In the genomic region with DNA sequence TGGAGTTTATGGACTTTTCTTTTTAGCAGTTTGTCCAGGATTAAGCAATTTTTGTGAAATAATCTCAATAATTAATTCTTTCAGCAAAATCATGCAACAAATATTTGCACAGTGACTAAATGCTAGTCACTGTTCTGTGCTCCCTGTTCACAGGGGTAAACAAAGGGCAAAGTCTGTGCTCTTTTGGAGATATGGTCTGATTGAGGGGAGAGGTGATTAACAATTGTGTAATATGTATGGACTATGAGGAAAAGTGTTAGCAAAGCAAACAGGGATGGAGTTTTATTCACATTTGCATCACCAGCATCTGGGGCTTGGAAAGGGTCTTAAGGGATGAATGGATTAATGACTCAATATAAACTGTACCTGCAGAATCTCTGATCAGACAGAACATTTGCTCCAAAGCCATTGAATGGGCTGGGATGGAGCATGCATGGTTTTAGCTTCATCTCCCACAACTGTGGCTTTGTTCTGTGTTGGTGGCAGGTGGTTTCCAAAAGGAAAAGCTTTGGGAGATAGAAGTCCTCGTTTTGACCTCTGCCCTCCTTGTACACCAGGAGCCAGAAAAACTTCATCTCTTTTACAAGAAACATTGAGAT, we compare ENCODE assay signal across 1 cellular context.
A peak's percentile ranks its signal among the peaks of the same experiment; 100 is the strongest.
TF ChIP-seq lines count a peak whose summit lies in the region.

No MANE protein-coding gene starts in this region.

TF ChIP-seq in HepG2, 621 proteins besides CTCF, POLR2A, EP300 and RAD21 (continued from another document):
- TF ChIP-seq ATF1 (CRISPR knock-in tag; IDR thresholded peaks at IDR 0.05): peak; percentile 34; the same call in 1 of the 2 replicates
- no peak for TF ChIP-seq SRSF9 (IDR thresholded peaks at IDR 0.05; ENCODE audit: borderline replicate concordance, insufficient read depth, low read depth, low read length, poor library complexity, severe bottlenecking)
- peak; percentile 98 for TF ChIP-seq FOXP1 (IDR thresholded peaks at IDR 0.05)
- TF ChIP-seq FOXP1 (CRISPR knock-in tag; IDR thresholded peaks at IDR 0.05): peak; percentile 99
- no peak for TF ChIP-seq ZNF75D (CRISPR knock-in tag; IDR thresholded peaks at IDR 0.05; ENCODE audit: borderline replicate concordance)
- peak; percentile 70 for TF ChIP-seq ARNTL (CRISPR knock-in tag; IDR thresholded peaks at IDR 0.05)
- TF ChIP-seq SIX1 (CRISPR knock-in tag; IDR thresholded peaks at IDR 0.05; ENCODE audit: borderline replicate concordance): 0 out of 2 replicates have a peak, but pooled peaks have one; percentile 51
- TF ChIP-seq, protein P1, sequence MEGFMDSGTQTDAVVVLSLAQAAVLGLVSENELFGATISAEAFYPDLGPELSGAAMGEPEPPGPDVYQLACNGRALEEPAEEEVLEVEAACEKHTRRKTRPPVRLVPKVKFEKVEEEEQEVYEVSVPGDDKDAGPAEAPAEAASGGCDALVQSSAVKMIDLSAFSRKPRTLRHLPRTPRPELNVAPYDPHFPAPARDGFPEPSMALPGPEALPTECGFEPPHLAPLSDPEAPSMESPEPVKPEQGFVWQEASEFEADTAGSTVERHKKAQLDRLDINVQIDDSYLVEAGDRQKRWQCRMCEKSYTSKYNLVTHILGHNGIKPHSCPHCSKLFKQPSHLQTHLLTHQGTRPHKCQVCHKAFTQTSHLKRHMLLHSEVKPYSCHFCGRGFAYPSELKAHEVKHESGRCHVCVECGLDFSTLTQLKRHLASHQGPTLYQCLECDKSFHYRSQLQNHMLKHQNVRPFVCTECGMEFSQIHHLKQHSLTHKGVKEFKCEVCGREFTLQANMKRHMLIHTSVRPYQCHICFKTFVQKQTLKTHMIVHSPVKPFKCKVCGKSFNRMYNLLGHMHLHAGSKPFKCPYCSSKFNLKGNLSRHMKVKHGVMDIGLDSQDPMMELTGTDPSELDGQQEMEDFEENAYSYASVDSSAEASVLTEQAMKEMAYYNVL (CRISPR knock-in tag; IDR thresholded peaks at IDR 0.05; ENCODE audit: borderline replicate concordance): peak; percentile 74; the same call in 1 of the 2 replicates
- 0 out of 2 replicates have a peak, but pooled peaks have one; percentile 22 for TF ChIP-seq MAFF (IDR thresholded peaks at IDR 0.05; ENCODE audit: low read depth, low read length)
- peak; percentile 67 for TF ChIP-seq SATB2 (CRISPR knock-in tag; IDR thresholded peaks at IDR 0.05)
- peak; percentile 67 for TF ChIP-seq ZSCAN31 (CRISPR knock-in tag; IDR thresholded peaks at IDR 0.05; ENCODE audit: low read depth)
- TF ChIP-seq, protein P2, sequence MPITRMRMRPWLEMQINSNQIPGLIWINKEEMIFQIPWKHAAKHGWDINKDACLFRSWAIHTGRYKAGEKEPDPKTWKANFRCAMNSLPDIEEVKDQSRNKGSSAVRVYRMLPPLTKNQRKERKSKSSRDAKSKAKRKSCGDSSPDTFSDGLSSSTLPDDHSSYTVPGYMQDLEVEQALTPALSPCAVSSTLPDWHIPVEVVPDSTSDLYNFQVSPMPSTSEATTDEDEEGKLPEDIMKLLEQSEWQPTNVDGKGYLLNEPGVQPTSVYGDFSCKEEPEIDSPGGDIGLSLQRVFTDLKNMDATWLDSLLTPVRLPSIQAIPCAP (CRISPR knock-in tag; IDR thresholded peaks at IDR 0.05; ENCODE audit: low read depth): no peak
- TF ChIP-seq, protein P3, sequence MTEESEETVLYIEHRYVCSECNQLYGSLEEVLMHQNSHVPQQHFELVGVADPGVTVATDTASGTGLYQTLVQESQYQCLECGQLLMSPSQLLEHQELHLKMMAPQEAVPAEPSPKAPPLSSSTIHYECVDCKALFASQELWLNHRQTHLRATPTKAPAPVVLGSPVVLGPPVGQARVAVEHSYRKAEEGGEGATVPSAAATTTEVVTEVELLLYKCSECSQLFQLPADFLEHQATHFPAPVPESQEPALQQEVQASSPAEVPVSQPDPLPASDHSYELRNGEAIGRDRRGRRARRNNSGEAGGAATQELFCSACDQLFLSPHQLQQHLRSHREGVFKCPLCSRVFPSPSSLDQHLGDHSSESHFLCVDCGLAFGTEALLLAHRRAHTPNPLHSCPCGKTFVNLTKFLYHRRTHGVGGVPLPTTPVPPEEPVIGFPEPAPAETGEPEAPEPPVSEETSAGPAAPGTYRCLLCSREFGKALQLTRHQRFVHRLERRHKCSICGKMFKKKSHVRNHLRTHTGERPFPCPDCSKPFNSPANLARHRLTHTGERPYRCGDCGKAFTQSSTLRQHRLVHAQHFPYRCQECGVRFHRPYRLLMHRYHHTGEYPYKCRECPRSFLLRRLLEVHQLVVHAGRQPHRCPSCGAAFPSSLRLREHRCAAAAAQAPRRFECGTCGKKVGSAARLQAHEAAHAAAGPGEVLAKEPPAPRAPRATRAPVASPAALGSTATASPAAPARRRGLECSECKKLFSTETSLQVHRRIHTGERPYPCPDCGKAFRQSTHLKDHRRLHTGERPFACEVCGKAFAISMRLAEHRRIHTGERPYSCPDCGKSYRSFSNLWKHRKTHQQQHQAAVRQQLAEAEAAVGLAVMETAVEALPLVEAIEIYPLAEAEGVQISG (CRISPR knock-in tag; IDR thresholded peaks at IDR 0.05): peak; percentile 30; the same call in 1 of the 2 replicates
- peak; percentile 59; the same call in 1 of the 2 replicates for TF ChIP-seq NCOA1 (CRISPR knock-in tag; IDR thresholded peaks at IDR 0.05)
- no peak for TF ChIP-seq ZNF720 (CRISPR knock-in tag; IDR thresholded peaks at IDR 0.05)
- TF ChIP-seq, protein P4, sequence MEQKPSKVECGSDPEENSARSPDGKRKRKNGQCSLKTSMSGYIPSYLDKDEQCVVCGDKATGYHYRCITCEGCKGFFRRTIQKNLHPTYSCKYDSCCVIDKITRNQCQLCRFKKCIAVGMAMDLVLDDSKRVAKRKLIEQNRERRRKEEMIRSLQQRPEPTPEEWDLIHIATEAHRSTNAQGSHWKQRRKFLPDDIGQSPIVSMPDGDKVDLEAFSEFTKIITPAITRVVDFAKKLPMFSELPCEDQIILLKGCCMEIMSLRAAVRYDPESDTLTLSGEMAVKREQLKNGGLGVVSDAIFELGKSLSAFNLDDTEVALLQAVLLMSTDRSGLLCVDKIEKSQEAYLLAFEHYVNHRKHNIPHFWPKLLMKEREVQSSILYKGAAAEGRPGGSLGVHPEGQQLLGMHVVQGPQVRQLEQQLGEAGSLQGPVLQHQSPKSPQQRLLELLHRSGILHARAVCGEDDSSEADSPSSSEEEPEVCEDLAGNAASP (CRISPR knock-in tag; IDR thresholded peaks at IDR 0.05; ENCODE audit: borderline replicate concordance): peak; percentile 58; the same call in 1 of the 2 replicates
- no peak for TF ChIP-seq ZNF782 (CRISPR knock-in tag; IDR thresholded peaks at IDR 0.05; ENCODE audit: borderline replicate concordance)
- no peak for TF ChIP-seq ZEB1 (IDR thresholded peaks at IDR 0.05; ENCODE audit: insufficient replicate concordance, low read depth)
- peak; percentile 95 for TF ChIP-seq FOSL1 (CRISPR knock-in tag; IDR thresholded peaks at IDR 0.05; ENCODE audit: borderline replicate concordance)
- no peak for TF ChIP-seq ZC3H4 (CRISPR knock-in tag; IDR thresholded peaks at IDR 0.05; ENCODE audit: borderline replicate concordance)
- TF ChIP-seq, protein P5, sequence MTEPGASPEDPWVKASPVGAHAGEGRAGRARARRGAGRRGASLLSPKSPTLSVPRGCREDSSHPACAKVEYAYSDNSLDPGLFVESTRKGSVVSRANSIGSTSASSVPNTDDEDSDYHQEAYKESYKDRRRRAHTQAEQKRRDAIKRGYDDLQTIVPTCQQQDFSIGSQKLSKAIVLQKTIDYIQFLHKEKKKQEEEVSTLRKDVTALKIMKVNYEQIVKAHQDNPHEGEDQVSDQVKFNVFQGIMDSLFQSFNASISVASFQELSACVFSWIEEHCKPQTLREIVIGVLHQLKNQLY (CRISPR knock-in tag; IDR thresholded peaks at IDR 0.05): peak; percentile 90
- peak; percentile 78 for TF ChIP-seq POGZ (CRISPR knock-in tag; IDR thresholded peaks at IDR 0.05)
- TF ChIP-seq HOXA5 (CRISPR knock-in tag; IDR thresholded peaks at IDR 0.05): no peak
- TF ChIP-seq ESRRA (CRISPR knock-in tag; IDR thresholded peaks at IDR 0.05; ENCODE audit: low read depth): peak; percentile 47; the same call in 1 of the 2 replicates
- TF ChIP-seq ZBTB42 (CRISPR knock-in tag; IDR thresholded peaks at IDR 0.05): no peak
- TF ChIP-seq HMG20B (CRISPR knock-in tag; conservative IDR thresholded peaks at IDR 0.05): peak; percentile 85
- TF ChIP-seq ZNF292 (CRISPR knock-in tag; IDR thresholded peaks at IDR 0.05; ENCODE audit: borderline replicate concordance, low read depth): no peak
- TF ChIP-seq BRD4 (CRISPR knock-in tag; IDR thresholded peaks at IDR 0.05): 0 out of 2 replicates have a peak, but pooled peaks have one; percentile 38
